ENCODE assay signal across 9 cellular contexts in genomic region chr2:44291281-44292248, GRCh38. TPM values are rescaled to one million over a fixed set of nuclear protein-coding genes. Genes with fewer than 3 reads are reported as not detected.
DNase-seq lines count a peak whose midpoint lies in the region; ATAC-seq, FAIRE-seq and TF ChIP-seq lines count a peak whose summit lies in the region.
"Had no signal": no experiment of that assay in that cellular context is flagged by ENCODE, and none has a peak within 500 bp of the region (broad histone marks: within the 10 kb centered on the region; RNA-seq: fewer than 3 reads in every experiment).

No MANE protein-coding gene starts in this region.

- H3K4me2 ChIP-seq in A549 (peak overlapping the region; percentile 90), mesenchymal stem cell (ENCODE audit: low read length, poor library complexity, severe bottlenecking) (no peak overlapping the region)

- POLR2A ChIA-PET in A549 (lab: Yijun Ruan, JAX): interaction anchor here (0.5 to 1.9 kb wide), 7 partner anchors 23 to 721 kb away, joined by 3 to 9 read pairs (median 5); partner anchors contain the start of genes CAMKMT and PREPL
- POLR2A ChIA-PET in activated CD4-positive, alpha-beta memory T cell treated with anti-CD3 and anti-CD28 coated beads for 36 hours (lab: Charles Lee): no interaction called here

- TF ChIP-seq CTCF in A549 (IDR thresholded peaks at IDR 0.05): peak; percentile 98
- peak; percentile 35 for TF ChIP-seq CTCF in GM12864 (IDR thresholded peaks at IDR 0.05; ENCODE audit: low read depth, low read length, missing control alignments)

- TF ChIP-seq EP300 in A549 (IDR thresholded peaks at IDR 0.05): peak; percentile 91 to 93

- H4K8ac ChIP-seq in mesenchymal stem cell (ENCODE audit: low read length): peak overlapping the region; percentile 83

- H3K14ac ChIP-seq in mesenchymal stem cell (ENCODE audit: low read length in 2 of 2): no peak overlapping the region

- peak overlapping the region; percentile 35 to 94 for H3K18ac ChIP-seq in mesenchymal stem cell (ENCODE audit: low read depth in 1 of 2, low read length in 2 of 2)

- intact Hi-C loops in activated CD4-positive, alpha-beta memory T cell treated with anti-CD3 and anti-CD28 coated beads for 36 hours (cut with micrococcal nuclease): loop anchor here (1.0 to 5.0 kb wide), 2 partner anchors 204 to 249 kb away; no protein-coding TSS in a partner anchor

- peaks cover 0 to 24% of the 10 kb centered on the region in 2 experiments for H3K27me3 ChIP-seq in mesenchymal stem cell (ENCODE audit: control insufficient read depth in 1 of 2, insufficient read depth in 1 of 2, low read length in 2 of 2)

- H2BK12ac ChIP-seq in mesenchymal stem cell (ENCODE audit: low read length in 2 of 2): peak overlapping the region in 1 of 2 experiments; percentile 73

- H3K36me3 Mint-ChIP-seq in activated CD4-positive, alpha-beta memory T cell treated with anti-CD3 and anti-CD28 coated beads for 36 hours: no peaks in the 10 kb centered on the region
- no peaks in the 10 kb centered on the region for H3K36me3 Mint-ChIP-seq in activated T-cell treated with anti-CD3 and anti-CD28 coated beads, Interleukin-2, amount 50 U/mL, for 24 hours (ENCODE audit: low read depth)

- H2BK5ac ChIP-seq in mesenchymal stem cell (ENCODE audit: low read depth, low read length, poor library complexity, severe bottlenecking): peak overlapping the region; percentile 93

- peaks cover 5% of the 10 kb centered on the region for H3K27me3 Mint-ChIP-seq in activated CD4-positive, alpha-beta memory T cell treated with anti-CD3 and anti-CD28 coated beads for 36 hours
- peaks cover 6% of the 10 kb centered on the region for H3K27me3 Mint-ChIP-seq in activated T-cell treated with anti-CD3 and anti-CD28 coated beads, Interleukin-2, amount 50 U/mL, for 24 hours

- peak overlapping the region; percentile 87 for H2AK5ac ChIP-seq in mesenchymal stem cell (ENCODE audit: low read length, severe bottlenecking)

- H3K4me3 ChIP-seq in A549 (peak overlapping the region; percentile 16; the same call in 1 of the 3 replicates), GM12864 (ENCODE audit: low read depth, low read length) (no peak overlapping the region), mesenchymal stem cell (ENCODE audit: insufficient read depth in 1 of 2, low read depth in 1 of 2, low read length in 2 of 2) (peak overlapping the region in 1 of 2 experiments; percentile 46)

- peak; percentile 93 for ATAC-seq in A549
- ATAC-seq in HG03039 (IDR thresholded peaks at IDR 0.05; ENCODE audit: unreplicated experiment): no peak

- H3K4me1 ChIP-seq in A549 (peaks cover 69% of the 10 kb centered on the region), mesenchymal stem cell (ENCODE audit: control insufficient read depth, insufficient read depth, low read depth, low read length) (peaks cover 13% of the 10 kb centered on the region)

- no peak overlapping the region for H4K91ac ChIP-seq in mesenchymal stem cell (ENCODE audit: low read length)

- H3K4ac ChIP-seq in mesenchymal stem cell (ENCODE audit: low read depth in 1 of 2, low read length in 2 of 2): peak overlapping the region in 1 of 2 experiments; percentile 69

- CTCF ChIA-PET in A549 (lab: Yijun Ruan, JAX): interaction anchor here (0.6 to 15.7 kb wide), 61 partner anchors 9 to 681 kb away, joined by 3 to 548 read pairs (median 4); partner anchors contain the start of genes CAMKMT, PREPL and SLC3A1
- CTCF ChIA-PET in activated CD4-positive, alpha-beta memory T cell treated with anti-CD3 and anti-CD28 coated beads for 36 hours (lab: Charles Lee): interaction anchor here (1.1 to 1.3 kb wide), 2 partner anchors 200 to 248 kb away, joined by 5 read pairs; no protein-coding TSS in a partner anchor

- H3K9ac ChIP-seq in mesenchymal stem cell (ENCODE audit: low read length): peak overlapping the region; percentile 42

- H3K9me3 Mint-ChIP-seq in activated CD4-positive, alpha-beta memory T cell treated with anti-CD3 and anti-CD28 coated beads for 36 hours: no peaks in the 10 kb centered on the region
- H3K9me3 Mint-ChIP-seq in activated T-cell treated with anti-CD3 and anti-CD28 coated beads, Interleukin-2, amount 50 U/mL, for 24 hours: no peaks in the 10 kb centered on the region

- no peak overlapping the region for H2AFZ ChIP-seq in mesenchymal stem cell (ENCODE audit: low read depth, low read length)

- peak; percentile 78 for FAIRE-seq in A549 (lab: Jason Lieb, UNC)

- WGBS in A549 (ENCODE audit: missing lambda C conversion rate): 15% methylated on average over 8 of the region's 8 CpGs
- 24% methylated on average over 7 of the region's 8 CpGs for WGBS in mesenchymal stem cell

- no peak overlapping the region for H2BK120ac ChIP-seq in mesenchymal stem cell (ENCODE audit: low read depth, low read length)

- peaks cover 9% of the 10 kb centered on the region for H3K4me1 Mint-ChIP-seq in activated CD4-positive, alpha-beta memory T cell treated with anti-CD3 and anti-CD28 coated beads for 36 hours (ENCODE audit: low read depth)
- H3K4me1 Mint-ChIP-seq in activated T-cell treated with anti-CD3 and anti-CD28 coated beads, Interleukin-2, amount 50 U/mL, for 24 hours (ENCODE audit: low read depth): peaks cover 8% of the 10 kb centered on the region

- no peak for TF ChIP-seq POLR2A in A549 (IDR thresholded peaks at IDR 0.05; ENCODE audit: low read length)

- no peak overlapping the region for H3K4me3 Mint-ChIP-seq in activated CD4-positive, alpha-beta memory T cell treated with anti-CD3 and anti-CD28 coated beads for 36 hours
- no peak overlapping the region for H3K4me3 Mint-ChIP-seq in activated T-cell treated with anti-CD3 and anti-CD28 coated beads, Interleukin-2, amount 50 U/mL, for 24 hours

- no peaks in the 10 kb centered on the region for H3K79me1 ChIP-seq in mesenchymal stem cell (replicated peaks; ENCODE audit: low read length, poor library complexity, severe bottlenecking)

- H3K23ac ChIP-seq in mesenchymal stem cell (ENCODE audit: low read length in 2 of 2): no peak overlapping the region

- H3K9me3 ChIP-seq in A549 (no peaks in the 10 kb centered on the region), mesenchymal stem cell (ENCODE audit: control insufficient read depth, low read length) (no peaks in the 10 kb centered on the region)

- TF ChIP-seq RAD21 in A549 (conservative IDR thresholded peaks at IDR 0.05 in 1 of 2, IDR thresholded peaks at IDR 0.05 in 1 of 2): peak; percentile 99

- peak; percentile 81 to 99 for DNase-seq in A549 (ENCODE audit: low read depth in 1 of 2, low spot score in 1 of 2)
- DNase-seq in GM12864 (ENCODE audit: low read depth): no peak
- peak; percentile 40 for DNase-seq in NCI-H82 treated with DMSO at 0.1 percent for 48 hours (lab: John Stamatoyannopoulos, UW; ENCODE audit: unreplicated experiment)
- DNase-seq in dermis blood vessel endothelial cell: peak; percentile 63
- DNase-seq in mesenchymal stem cell: peak; percentile 87
- DNase-seq in activated CD4-positive, alpha-beta memory T cell treated with anti-CD3 and anti-CD28 coated beads for 36 hours: no peak
- DNase-seq in activated T-cell treated with anti-CD3 and anti-CD28 coated beads, Interleukin-2, amount 50 U/mL, for 24 hours: no peak

- H2BK15ac ChIP-seq in mesenchymal stem cell (ENCODE audit: low read depth, poor library complexity, severe bottlenecking): no peak overlapping the region

- no peak overlapping the region for H3K27ac Mint-ChIP-seq in activated CD4-positive, alpha-beta memory T cell treated with anti-CD3 and anti-CD28 coated beads for 36 hours
- H3K27ac Mint-ChIP-seq in activated T-cell treated with anti-CD3 and anti-CD28 coated beads, Interleukin-2, amount 50 U/mL, for 24 hours: no peak overlapping the region

- no peaks in the 10 kb centered on the region for H3K36me3 ChIP-seq in mesenchymal stem cell (ENCODE audit: control insufficient read depth in 1 of 2, insufficient read depth in 2 of 2, low read depth in 1 of 2, low read length in 2 of 2)

- peak overlapping the region; percentile 92 to 96 for H3K27ac ChIP-seq in A549
- H3K27ac ChIP-seq in mesenchymal stem cell (ENCODE audit: low read length, poor library complexity, severe bottlenecking): peak overlapping the region; percentile 97

TF ChIP-seq in A549, 52 proteins besides CTCF, POLR2A, EP300 and RAD21 (continues in another document):
- peak; percentile 97 for TF ChIP-seq FOSL2 (IDR thresholded peaks at IDR 0.05)
- TF ChIP-seq FOSL2 (CRISPR knock-in tag; IDR thresholded peaks at IDR 0.05): peak; percentile 95
- TF ChIP-seq ZFP36 (IDR thresholded peaks at IDR 0.05; ENCODE audit: borderline replicate concordance, partially characterized antibody): peak; percentile 0
- TF ChIP-seq ELK1 (IDR thresholded peaks at IDR 0.05; ENCODE audit: low read depth, low read length): no peak
- peak; percentile 99 for TF ChIP-seq JUNB (IDR thresholded peaks at IDR 0.05)
- TF ChIP-seq HES2 (IDR thresholded peaks at IDR 0.05): 0 out of 2 replicates have a peak, but pooled peaks have one; percentile 37
- TF ChIP-seq JUN (IDR thresholded peaks at IDR 0.05): peak; percentile 97 to 99

RNA-seq across cellular contexts. Expression of gene SLC3A1, which starts 16.3 kb away (rescaled TPM):
- polyA plus RNA-seq in A549 (2011; rRNA removed) (7.1 and 7.2 TPM in 2 replicates), A549 (2017; fragmentation: RNase III; extraction: RNeasy Plus Mini Kit Qiagen cat#74134 plus additional on column Dnase treatment) (1.1 to 1.4 TPM (median 1.2 TPM) in 3 replicates)
- 2.1 TPM in 2 replicates for polyA plus RNA-seq in A549 (2012; cell fraction: cytosol; rRNA removed)
- 0.68 and 1.3 TPM in 2 replicates for polyA plus RNA-seq in A549 (2012; cell fraction: nucleus; rRNA removed)
- polyA minus RNA-seq in A549 (2011; rRNA and poly(A)+ RNA removed): 2.6 and 3.0 TPM in 2 replicates
- 0.09 and 0.17 TPM in 2 replicates for total RNA-seq in dermis blood vessel endothelial cell
- polyA plus RNA-seq in mesenchymal stem cell (2013, experiment 1 of 2): 0.15 TPM
- 0.11 TPM for polyA plus RNA-seq in mesenchymal stem cell (2013, experiment 2 of 2)
- under 1 TPM in 1 of 2 experiments, not detected in 1; 0.17 TPM for total RNA-seq in activated CD4-positive, alpha-beta memory T cell treated with anti-CD3 and anti-CD28 coated beads for 36 hours
- total RNA-seq: glomerular endothelial cell had no signal

Comparison
In these comparisons a context has a peak if more than half of its experiments do, and no peak if none do; other contexts are left out.
1. DNase-seq: peak in A549 (2 of 2), NCI-H82 treated with DMSO at 0.1 percent for 48 hours (single experiment), dermis blood vessel endothelial cell (single experiment) and mesenchymal stem cell (single experiment); none in GM12864 (single experiment), activated CD4-positive, alpha-beta memory T cell treated with anti-CD3 and anti-CD28 coated beads for 36 hours (single experiment) and activated T-cell treated with anti-CD3 and anti-CD28 coated beads, Interleukin-2, amount 50 U/mL, for 24 hours (single experiment).